Comparison of ENCODE assay signal across 8 cellular contexts in genomic region chr19:4402171-4403004, GRCh38. TPM values are rescaled to one million over a fixed set of nuclear protein-coding genes. Genes with fewer than 3 reads are reported as not detected.
DNase-seq lines count a peak whose midpoint lies in the region; ATAC-seq and TF ChIP-seq lines count a peak whose summit lies in the region.

Gene CHAF1A (plus strand): TSS chr19:4402640. CDS start chr19:4402763, 123 bp downstream.

- H3K9ac ChIP-seq in HUES64 (ENCODE audit: low read depth, low read length) (peak within 1 kb of the TSS; percentile 99), OCI-LY1 (ENCODE audit: low read length) (peak within 1 kb of the TSS; percentile 100)

- H3K4me1 Mint-ChIP-seq in Calu3 (ENCODE audit: low read depth, unreplicated experiment) (no peaks in the 10 kb centered on the region), endothelial cell (ENCODE audit: unreplicated experiment) (peaks cover 29% of the 10 kb centered on the region), mesothelial cell of epicardium (peaks cover 39% of the 10 kb centered on the region)

- no peaks in the 10 kb centered on the region for H3K9me2 ChIP-seq in OCI-LY1 (ENCODE audit: low read depth, low read length)

- H2AFZ ChIP-seq in OCI-LY1 (ENCODE audit: low read length): peak within 1 kb of the TSS; percentile 73; the same call in 1 of the 2 replicates

- intact Hi-C loops in Calu3 (cut with micrococcal nuclease; ENCODE audit: unreplicated experiment): no loop called here

- no peaks in the 10 kb centered on the region for H3K9me3 ChIP-seq in HUES64 (ENCODE audit: insufficient read depth, low read depth, low read length)
- H3K9me3 ChIP-seq in OCI-LY1 (ENCODE audit: low read length): no peaks in the 10 kb centered on the region

- peak within 1 kb of the TSS; percentile 89 for H3K4me3 ChIP-seq in HUES64 (ENCODE audit: low read length)
- H3K4me3 ChIP-seq in OCI-LY1 (ENCODE audit: low read depth, low read length, poor library complexity, severe bottlenecking): peak within 1 kb of the TSS; percentile 100

- peaks cover 34% of the 10 kb centered on the region for H3K36me3 ChIP-seq in HUES64 (ENCODE audit: insufficient read depth, low read length)
- peaks cover 44% of the 10 kb centered on the region for H3K36me3 ChIP-seq in OCI-LY1 (ENCODE audit: insufficient read depth, low read length)

- CTCF ChIA-PET in Calu3 (lab: Charles Lee): interaction anchor here (0.7 to 1.5 kb wide), 5 partner anchors 14 to 135 kb away, joined by 3 to 9 read pairs (median 4); no protein-coding TSS in a partner anchor

- peak; percentile 81 for ATAC-seq in GM21447 (IDR thresholded peaks at IDR 0.05; ENCODE audit: unreplicated experiment)

- peak within 1 kb of the TSS; percentile 76 for H3K4me3 Mint-ChIP-seq in Calu3 (ENCODE audit: low read depth, unreplicated experiment)
- peak within 1 kb of the TSS; percentile 92 for H3K4me3 Mint-ChIP-seq in endothelial cell (ENCODE audit: unreplicated experiment)
- H3K4me3 Mint-ChIP-seq in mesothelial cell of epicardium: peak within 1 kb of the TSS; percentile 73

- H3K79me2 ChIP-seq in OCI-LY1 (ENCODE audit: insufficient read depth, low read length): peaks cover 63% of the 10 kb centered on the region

- no peaks in the 10 kb centered on the region for H4K20me1 ChIP-seq in OCI-LY1 (ENCODE audit: insufficient read depth, low read length)

- H3K9me3 Mint-ChIP-seq in Calu3 (ENCODE audit: low read depth, unreplicated experiment): no peaks in the 10 kb centered on the region
- H3K9me3 Mint-ChIP-seq in endothelial cell (ENCODE audit: unreplicated experiment): no peaks in the 10 kb centered on the region
- H3K9me3 Mint-ChIP-seq in mesothelial cell of epicardium: no peaks in the 10 kb centered on the region

- H3K27me3 Mint-ChIP-seq in Calu3 (ENCODE audit: unreplicated experiment) (no peaks in the 10 kb centered on the region), endothelial cell (ENCODE audit: unreplicated experiment) (peaks cover 10% of the 10 kb centered on the region), mesothelial cell of epicardium (ENCODE audit: low read depth) (no peaks in the 10 kb centered on the region)

- 1% methylated on average over 83 of the region's 84 CpGs for WGBS in HUES64

- H3K27me3 ChIP-seq in HUES64 (ENCODE audit: insufficient read depth, low read length) (no peaks in the 10 kb centered on the region), OCI-LY1 (ENCODE audit: insufficient read depth, low read length) (no peaks in the 10 kb centered on the region)

- H3K36me3 Mint-ChIP-seq in Calu3 (ENCODE audit: insufficient read depth, unreplicated experiment) (peaks cover 28% of the 10 kb centered on the region), endothelial cell (ENCODE audit: low read depth, unreplicated experiment) (no peaks in the 10 kb centered on the region), mesothelial cell of epicardium (no peaks in the 10 kb centered on the region)

- H3K27ac ChIP-seq in HUES64 (ENCODE audit: low read depth, low read length) (peak within 1 kb of the TSS; percentile 93), OCI-LY1 (ENCODE audit: low read depth, low read length, poor library complexity, severe bottlenecking) (peak within 1 kb of the TSS; percentile 85)

- TF ChIP-seq CTCF in Calu3 (IDR thresholded peaks at IDR 0.05; ENCODE audit: unreplicated experiment): no peak
- TF ChIP-seq CTCF in OCI-LY1 (IDR thresholded peaks at IDR 0.05; ENCODE audit: low read length): no peak
- no peak for TF ChIP-seq CTCF in endothelial cell (IDR thresholded peaks at IDR 0.05; ENCODE audit: unreplicated experiment)
- TF ChIP-seq CTCF in mesothelial cell of epicardium (IDR thresholded peaks at IDR 0.05; ENCODE audit: unreplicated experiment): no peak

- DNase-seq in Calu3: peak; percentile 97
- peak; percentile 99 for DNase-seq in activated CD8-positive, alpha-beta memory T cell treated with anti-CD3 and anti-CD28 coated beads, Interleukin-2, amount 50 U/mL, for 4 hours
- DNase-seq in endothelial cell (ENCODE audit: low spot score): peak; percentile 99
- peak; percentile 99 for DNase-seq in mesothelial cell of epicardium (ENCODE audit: low spot score in 2 of 2, unreplicated experiment in 2 of 2)
- peak; percentile 98 to 99 for DNase-seq in stimulated activated CD8-positive, alpha-beta memory T cell treated with anti-CD3 and anti-CD28 coated beads, Interleukin-15, amount 100 ng/mL, for 48 hours (ENCODE audit: low read depth in 2 of 2)

- no TSS peak for BruUV-seq in Calu3 (replicated peaks; lab: Mats Ljungman, UMichigan)

- peak within 1 kb of the TSS; percentile 100 for H3K4me2 ChIP-seq in OCI-LY1 (ENCODE audit: low read length)

- H3K27ac Mint-ChIP-seq in Calu3 (ENCODE audit: unreplicated experiment): peak within 1 kb of the TSS; percentile 97
- peak within 1 kb of the TSS; percentile 95 for H3K27ac Mint-ChIP-seq in endothelial cell (ENCODE audit: unreplicated experiment)
- H3K27ac Mint-ChIP-seq in mesothelial cell of epicardium: peak within 1 kb of the TSS; percentile 96

- H3F3A ChIP-seq in OCI-LY1 (ENCODE audit: insufficient read depth, low read length): no peaks in the 10 kb centered on the region

- H3K4me1 ChIP-seq in HUES64 (ENCODE audit: insufficient read depth, low read length) (peaks cover 25% of the 10 kb centered on the region), OCI-LY1 (ENCODE audit: insufficient read depth, low read length, severe bottlenecking) (peaks cover 50% of the 10 kb centered on the region)

RNA-seq across cellular contexts. Expression of gene CHAF1A, which starts in this region (rescaled TPM):
- total RNA-seq in Calu3 (2022): 37.2 and 43.3 TPM in 2 replicates
- 70.0 TPM for polyA plus RNA-seq in HUES64 (2013, experiment 1 of 2)
- 65.6 TPM for polyA plus RNA-seq in HUES64 (2013, experiment 2 of 2)
- 29.8 TPM for total RNA-seq in endothelial cell (ENCODE audit: unreplicated experiment)
- total RNA-seq in mesothelial cell of epicardium: 30.9 to 35.1 TPM (median 33.1 TPM) in 3 replicates

Comparison
In these comparisons a context has a peak if more than half of its experiments do, and no peak if none do; other contexts are left out.
1. Peak in every context shown above with its lines: DNase-seq, ATAC-seq, H3K4me3 ChIP-seq and H3K27ac ChIP-seq.